ENCODE assay signal across 19 cellular contexts in genomic region chr3:70393881-70394612, GRCh38.
DNase-seq lines count a peak whose midpoint lies in the region; ATAC-seq, FAIRE-seq and TF ChIP-seq lines count a peak whose summit lies in the region.
"Had no signal": no experiment of that assay in that cellular context is flagged by ENCODE, and none has a peak within 500 bp of the region (broad histone marks: within the 10 kb centered on the region; RNA-seq: fewer than 3 reads in every experiment).

No MANE protein-coding gene starts in this region.

- H3F3A ChIP-seq in GM23338 (replicated peaks; ENCODE audit: low read depth) = no peaks in the 10 kb centered on the region

- no peak overlapping the region for H3K4me3 Mint-ChIP-seq in GM23338
- H3K4me3 Mint-ChIP-seq: CD14-positive monocyte; CD8-positive, alpha-beta T cell; IgD-negative memory B cell had no signal

- POLR2A ChIA-PET in A549 (lab: Yijun Ruan, JAX) = no interaction called here

- H3K27me3 ChIP-seq in GM23338 (ENCODE audit: insufficient read depth) (no peaks in the 10 kb centered on the region), left lung (no peaks in the 10 kb centered on the region), stomach (no peaks in the 10 kb centered on the region)

- H2AFZ ChIP-seq in GM23338 = peak overlapping the region; percentile 54; the same call in 1 of the 2 replicates

- no peak overlapping the region for H3K27ac ChIP-seq in A549
- no peak overlapping the region for H3K27ac ChIP-seq in GM23338 (ENCODE audit: low read depth)
- no peak overlapping the region for H3K27ac ChIP-seq in left lung
- H3K27ac ChIP-seq in stomach = no peak overlapping the region

- H3K9me2 ChIP-seq in GM23338 (ENCODE audit: insufficient read depth) = 0 out of 2 replicates have a peak, but pooled peaks cover 8% of the 10 kb centered on the region

- no peak for DNase-seq in A549 (ENCODE audit: low read depth in 1 of 2, low spot score in 1 of 2)
- DNase-seq in GM23338 (ENCODE audit: low spot score) = no peak
- DNase-seq in left lung = no peak
- peak; percentile 33 for DNase-seq in stomach
- no peak for DNase-seq in GM12891 (ENCODE audit: insufficient read length, low spot score)
- DNase-seq in lower leg skin (ENCODE audit: low spot score in 2 of 2) = no peak
- DNase-seq: CD8-positive, alpha-beta T cell; COR-L47; DMS153; DMS79 treated with DMSO at 0.1 percent for 48 hours; EL had no signal

- H3K4me1 Mint-ChIP-seq in GM23338 = peaks cover 4% of the 10 kb centered on the region
- H3K4me1 Mint-ChIP-seq: CD14-positive monocyte, IgD-negative memory B cell had no signal

- H3K4me1 ChIP-seq in A549 (no peaks in the 10 kb centered on the region), GM23338 (ENCODE audit: insufficient read depth) (no peaks in the 10 kb centered on the region; the same call in 1 of the 2 replicates), left lung (no peaks in the 10 kb centered on the region), stomach (no peaks in the 10 kb centered on the region)
- H3K4me1 ChIP-seq: HAP-1 had no signal

- H3K4me2 ChIP-seq in A549 (no peak overlapping the region), GM23338 (no peak overlapping the region)

- intact Hi-C loops in left lung (cut with DNase I) = no loop called here
- intact Hi-C loops in stomach (cut with DNase I; ENCODE audit: low total_unique reads) = no loop called here
- intact Hi-C loops in lower leg skin (cut with DNase I; ENCODE audit: low total_unique reads) = no loop called here

- H3K9me3 Mint-ChIP-seq in GM23338 = no peaks in the 10 kb centered on the region; the same call in 2 of the 3 replicates
- H3K9me3 Mint-ChIP-seq: CD8-positive, alpha-beta T cell had no signal

- no peaks in the 10 kb centered on the region for H4K20me1 ChIP-seq in GM23338 (replicated peaks; ENCODE audit: insufficient read depth)

- no peak for TF ChIP-seq RAD21 in A549 (conservative IDR thresholded peaks at IDR 0.05 in 1 of 2, IDR thresholded peaks at IDR 0.05 in 1 of 2)

- no peak for FAIRE-seq in A549 (lab: Jason Lieb, UNC)
- no peak for FAIRE-seq in GM12891 (lab: Jason Lieb, UNC)
- FAIRE-seq: D721Med, G401.6, GM12892, H1 had no signal

- no peaks in the 10 kb centered on the region for H3K27me3 Mint-ChIP-seq in GM23338 (ENCODE audit: insufficient read depth, low read depth, poor library complexity)
- H3K27me3 Mint-ChIP-seq: IgD-negative memory B cell had no signal

- CTCF ChIA-PET in A549 (lab: Yijun Ruan, JAX) = interaction anchor here (1.4 kb wide), 1 partner anchor 273 kb away, joined by 5 read pairs; no protein-coding TSS in a partner anchor

- H3K27ac Mint-ChIP-seq in GM23338 = peak overlapping the region; percentile 21; the same call in 1 of the 2 replicates
- H3K27ac Mint-ChIP-seq: CD14-positive monocyte; CD8-positive, alpha-beta T cell; IgD-negative memory B cell had no signal

- no peak overlapping the region for H3K4me3 ChIP-seq in A549
- H3K4me3 ChIP-seq in GM23338 = no peak overlapping the region
- no peak overlapping the region for H3K4me3 ChIP-seq in left lung
- no peak overlapping the region for H3K4me3 ChIP-seq in stomach
- H3K4me3 ChIP-seq in lower leg skin (ENCODE audit: low read depth, poor library complexity, severe bottlenecking) = no peak overlapping the region
- H3K4me3 ChIP-seq: HAP-1 had no signal

- no peak for TF ChIP-seq POLR2A in A549 (IDR thresholded peaks at IDR 0.05; ENCODE audit: low read length)
- no peak for TF ChIP-seq POLR2A in stomach (IDR thresholded peaks at IDR 0.05)
- no peak for TF ChIP-seq POLR2A in GM12891 (IDR thresholded peaks at IDR 0.05; ENCODE audit: low read depth, low read length)
- TF ChIP-seq POLR2A in lower leg skin (IDR thresholded peaks at IDR 0.05) = no peak

- no peaks in the 10 kb centered on the region for H3K79me2 ChIP-seq in GM23338 (replicated peaks; ENCODE audit: insufficient read depth)

- H3K9me3 ChIP-seq in A549 (no peaks in the 10 kb centered on the region), left lung (peaks cover 0 to under 1% of the 10 kb centered on the region in 2 donors), stomach (no peaks in the 10 kb centered on the region)
- H3K9me3 ChIP-seq: HAP-1 had no signal

- H3K36me3 ChIP-seq in GM23338 (ENCODE audit: insufficient read depth) = no peaks in the 10 kb centered on the region
- no peaks in the 10 kb centered on the region for H3K36me3 ChIP-seq in left lung
- no peaks in the 10 kb centered on the region for H3K36me3 ChIP-seq in stomach
- H3K36me3 ChIP-seq: HAP-1 had no signal

- ATAC-seq in A549 (no peak), GM23338 (no peak), left lung (peak; percentile 59), HG02798 (IDR thresholded peaks at IDR 0.05; ENCODE audit: poor library complexity, unreplicated experiment) (no peak)
- ATAC-seq: CD8-positive, alpha-beta T cell had no signal

- peaks cover 4% of the 10 kb centered on the region; the same call in 1 of the 3 replicates for H3K36me3 Mint-ChIP-seq in GM23338 (ENCODE audit: low read depth)
- H3K36me3 Mint-ChIP-seq: CD14-positive monocyte; CD8-positive, alpha-beta T cell; IgD-negative memory B cell had no signal

- 71% methylated on average over 11 of the region's 11 CpGs for WGBS in A549 (ENCODE audit: missing lambda C conversion rate)
- WGBS in stomach, 5 donors = 79 to 88% (median 84%) methylated on average over 11 of the region's 11 CpGs
- WGBS in lower leg skin, 2 donors = 93% methylated on average over 11 of the region's 11 CpGs

- TF ChIP-seq CTCF in A549 (IDR thresholded peaks at IDR 0.05) (no peak), GM23338 (conservative IDR thresholded peaks at IDR 0.05; ENCODE audit: low read depth in 2 of 2) (no peak), left lung (IDR thresholded peaks at IDR 0.05) (no peak), stomach (IDR thresholded peaks at IDR 0.05) (no peak), lower leg skin (IDR thresholded peaks at IDR 0.05) (no peak)

- TF ChIP-seq EP300 in A549 (IDR thresholded peaks at IDR 0.05) = no peak
- no peak for TF ChIP-seq EP300 in stomach (IDR thresholded peaks at IDR 0.05)

TF ChIP-seq in A549, 52 proteins besides CTCF, POLR2A, EP300 and RAD21:
- TF ChIP-seq MYC (IDR thresholded peaks at IDR 0.05; ENCODE audit: borderline replicate concordance, low read length) = no peak
- TF ChIP-seq MAFK (IDR thresholded peaks at IDR 0.05; ENCODE audit: partially characterized antibody) = peak; percentile 20

TF ChIP-seq in GM23338, 12 proteins besides CTCF, POLR2A, EP300 and RAD21 (continues in another document):
- TF ChIP-seq ZNF114 (CRISPR knock-in tag; IDR thresholded peaks at IDR 0.05) (no peak), JUNB (IDR thresholded peaks at IDR 0.05; ENCODE audit: unreplicated experiment) (no peak), STAT1 (IDR thresholded peaks at IDR 0.05; ENCODE audit: unreplicated experiment) (no peak), CREB1 (CRISPR knock-in tag; IDR thresholded peaks at IDR 0.05; ENCODE audit: low read depth) (no peak), NANOG (IDR thresholded peaks at IDR 0.05; ENCODE audit: borderline replicate concordance) (no peak), ETS1 (IDR thresholded peaks at IDR 0.05) (no peak), EZH2 (IDR thresholded peaks at IDR 0.05; ENCODE audit: low read depth, unreplicated experiment) (no peak), EZH2phosphoT487 (IDR thresholded peaks at IDR 0.05; ENCODE audit: unreplicated experiment) (no peak)

TF ChIP-seq in GM12891, 5 proteins besides CTCF, POLR2A, EP300 and RAD21:
- TF ChIP-seq POLR2AphosphoS5 (IDR thresholded peaks at IDR 0.05; ENCODE audit: low read depth, low read length) (no peak), SPI1 (IDR thresholded peaks at IDR 0.05; ENCODE audit: low read depth, low read length) (no peak), PAX5 (IDR thresholded peaks at IDR 0.05; ENCODE audit: insufficient read depth, low read length, severe bottlenecking) (no peak), TAF1 (IDR thresholded peaks at IDR 0.05; ENCODE audit: low read depth, low read length) (no peak), POU2F2 (IDR thresholded peaks at IDR 0.05; ENCODE audit: low read depth, low read length) (no peak)
TF ChIP-seq in GM12891: peak in this region for 0.
